12 cellular contexts compared by ENCODE assay signal in the genomic region with DNA sequence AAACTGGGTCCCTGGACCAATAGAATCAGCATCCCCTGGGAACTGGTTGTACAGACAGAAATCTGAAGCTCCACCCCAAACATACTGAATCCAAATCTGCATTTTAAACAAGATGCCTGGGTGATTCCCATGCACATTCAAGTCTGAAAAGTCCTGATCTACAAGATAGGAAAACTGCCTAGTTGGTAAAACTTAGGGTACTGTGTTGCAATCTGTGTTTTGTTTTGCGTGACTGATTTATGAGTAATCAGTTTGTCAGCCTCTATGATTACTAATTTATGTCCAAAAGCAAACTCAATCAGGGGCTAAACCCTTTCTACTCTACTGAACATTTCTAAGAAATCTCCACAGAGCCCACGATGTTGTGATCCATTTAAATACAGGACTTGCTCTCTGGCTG.
A peak's percentile ranks its signal among the peaks of the same experiment; 100 is the strongest.
DNase-seq lines count a peak whose midpoint lies in the region; ATAC-seq and TF ChIP-seq lines count a peak whose summit lies in the region.
"Had no signal": no experiment of that assay in that cellular context is flagged by ENCODE, and none has a peak within 500 bp of the region (broad histone marks: within the 10 kb centered on the region; RNA-seq: fewer than 3 reads in every experiment).

No MANE protein-coding gene starts in this region.

- peak; percentile 67 to 79 for ATAC-seq in stimulated activated naive B cell treated with anti-CD40 and anti-IgM and Interleukin-4, amounts not matched to agents 10 μg/mL and 1 μg/mL and 100 μg/mL, for 72 hours (replicated peaks)
- ATAC-seq in GM21529 (IDR thresholded peaks at IDR 0.05; ENCODE audit: unreplicated experiment) = no peak

- peaks cover 7% of the 10 kb centered on the region for H3K9me3 Mint-ChIP-seq in activated CD4-positive, alpha-beta T cell treated with anti-CD3 and anti-CD28 coated beads, Interleukin-2, amount 10 ng/mL, durations not matched to agents 24 days and 14 days
- H3K9me3 Mint-ChIP-seq in stimulated activated naive B cell treated with anti-CD40 and anti-IgM and Interleukin-4, amounts not matched to agents 10 μg/mL and 1 μg/mL and 100 μg/mL, for 72 hours = peaks cover 5 to 7% of the 10 kb centered on the region in 2 donors
- H3K9me3 Mint-ChIP-seq: central memory CD8-positive, alpha-beta T cell had no signal

- H3K36me3 Mint-ChIP-seq in activated CD4-positive, alpha-beta T cell treated with anti-CD3 and anti-CD28 coated beads, Interleukin-2, amount 10 ng/mL, durations not matched to agents 24 days and 14 days (ENCODE audit: low read depth) = no peaks in the 10 kb centered on the region
- peaks cover 0 to 2% of the 10 kb centered on the region in 2 donors for H3K36me3 Mint-ChIP-seq in stimulated activated naive B cell treated with anti-CD40 and anti-IgM and Interleukin-4, amounts not matched to agents 10 μg/mL and 1 μg/mL and 100 μg/mL, for 72 hours

- intact Hi-C loops in activated CD4-positive, alpha-beta T cell treated with anti-CD3 and anti-CD28 coated beads, Interleukin-2, amount 10 ng/mL, durations not matched to agents 24 days and 14 days (cut with micrococcal nuclease) = loop anchor here (1.0 to 5.0 kb wide), 4 partner anchors 8 to 132 kb away; partner anchors contain the start of gene DHX40

- no peak for DNase-seq in activated CD4-positive, alpha-beta T cell treated with anti-CD3 and anti-CD28 coated beads, Interleukin-2, amount 10 ng/mL, durations not matched to agents 24 days and 14 days
- DNase-seq in activated CD4-positive, alpha-beta T cell treated with anti-CD3 and anti-CD28 coated beads for 4 hours = no peak
- peak; percentile 12 to 55 for DNase-seq in SW 1271 (lab: John Stamatoyannopoulos, UW)
- peak; percentile 90 for DNase-seq in fibroblast of mammary gland (ENCODE audit: low read depth)
- no peak for DNase-seq in stimulated activated naive B cell treated with anti-CD40 and anti-IgM and Interleukin-4, amounts not matched to agents 10 μg/mL and 1 μg/mL and 100 μg/mL, for 72 hours
- DNase-seq in anterior cingulate cortex (lab: John Stamatoyannopoulos, UW) = no peak
- DNase-seq in NCI-H146 (lab: John Stamatoyannopoulos, UW) = no peak
- DNase-seq: left ventricle myocardium inferior, NCI-H1417 treated with DMSO at 0.1 percent for 48 hours had no signal

- H3K27ac Mint-ChIP-seq in activated CD4-positive, alpha-beta T cell treated with anti-CD3 and anti-CD28 coated beads, Interleukin-2, amount 10 ng/mL, durations not matched to agents 24 days and 14 days = peak overlapping the region; percentile 93
- H3K27ac Mint-ChIP-seq in stimulated activated naive B cell treated with anti-CD40 and anti-IgM and Interleukin-4, amounts not matched to agents 10 μg/mL and 1 μg/mL and 100 μg/mL, for 72 hours = no peak overlapping the region
- H3K27ac Mint-ChIP-seq: B cell had no signal

- peaks cover 60% of the 10 kb centered on the region for H3K4me1 Mint-ChIP-seq in activated CD4-positive, alpha-beta T cell treated with anti-CD3 and anti-CD28 coated beads, Interleukin-2, amount 10 ng/mL, durations not matched to agents 24 days and 14 days
- peaks cover 21 to 36% of the 10 kb centered on the region in 2 donors for H3K4me1 Mint-ChIP-seq in stimulated activated naive B cell treated with anti-CD40 and anti-IgM and Interleukin-4, amounts not matched to agents 10 μg/mL and 1 μg/mL and 100 μg/mL, for 72 hours
- H3K4me1 Mint-ChIP-seq: central memory CD8-positive, alpha-beta T cell had no signal

- no peak for TF ChIP-seq CTCF in fibroblast of mammary gland (conservative IDR thresholded peaks at IDR 0.05; ENCODE audit: control insufficient read depth, insufficient read depth, low read depth, low read length)

- H3K4me3 Mint-ChIP-seq in activated CD4-positive, alpha-beta T cell treated with anti-CD3 and anti-CD28 coated beads, Interleukin-2, amount 10 ng/mL, durations not matched to agents 24 days and 14 days = peak overlapping the region; percentile 43
- no peak overlapping the region for H3K4me3 Mint-ChIP-seq in stimulated activated naive B cell treated with anti-CD40 and anti-IgM and Interleukin-4, amounts not matched to agents 10 μg/mL and 1 μg/mL and 100 μg/mL, for 72 hours
- H3K4me3 Mint-ChIP-seq: B cell; central memory CD8-positive, alpha-beta T cell had no signal

- peaks cover under 1% of the 10 kb centered on the region for H3K27me3 Mint-ChIP-seq in activated CD4-positive, alpha-beta T cell treated with anti-CD3 and anti-CD28 coated beads, Interleukin-2, amount 10 ng/mL, durations not matched to agents 24 days and 14 days
- H3K27me3 Mint-ChIP-seq in stimulated activated naive B cell treated with anti-CD40 and anti-IgM and Interleukin-4, amounts not matched to agents 10 μg/mL and 1 μg/mL and 100 μg/mL, for 72 hours = no peaks in the 10 kb centered on the region
- H3K27me3 Mint-ChIP-seq: B cell had no signal

- H3K4me3 ChIP-seq in fibroblast of mammary gland (ENCODE audit: control insufficient read depth, low read depth, low read length) = no peak overlapping the region
- H3K4me3 ChIP-seq: left ventricle myocardium inferior had no signal

Comparison
In these comparisons a context has a peak if more than half of its experiments do, and no peak if none do; other contexts are left out.
1. DNase-seq: peak in SW 1271 (2 of 2) and fibroblast of mammary gland (single experiment); none in activated CD4-positive, alpha-beta T cell treated with anti-CD3 and anti-CD28 coated beads, Interleukin-2, amount 10 ng/mL, durations not matched to agents 24 days and 14 days (single experiment), activated CD4-positive, alpha-beta T cell treated with anti-CD3 and anti-CD28 coated beads for 4 hours (0 of 2), stimulated activated naive B cell treated with anti-CD40 and anti-IgM and Interleukin-4, amounts not matched to agents 10 μg/mL and 1 μg/mL and 100 μg/mL, for 72 hours (single experiment), anterior cingulate cortex (0 of 58) and NCI-H146 (single experiment).